In the genomic region with DNA sequence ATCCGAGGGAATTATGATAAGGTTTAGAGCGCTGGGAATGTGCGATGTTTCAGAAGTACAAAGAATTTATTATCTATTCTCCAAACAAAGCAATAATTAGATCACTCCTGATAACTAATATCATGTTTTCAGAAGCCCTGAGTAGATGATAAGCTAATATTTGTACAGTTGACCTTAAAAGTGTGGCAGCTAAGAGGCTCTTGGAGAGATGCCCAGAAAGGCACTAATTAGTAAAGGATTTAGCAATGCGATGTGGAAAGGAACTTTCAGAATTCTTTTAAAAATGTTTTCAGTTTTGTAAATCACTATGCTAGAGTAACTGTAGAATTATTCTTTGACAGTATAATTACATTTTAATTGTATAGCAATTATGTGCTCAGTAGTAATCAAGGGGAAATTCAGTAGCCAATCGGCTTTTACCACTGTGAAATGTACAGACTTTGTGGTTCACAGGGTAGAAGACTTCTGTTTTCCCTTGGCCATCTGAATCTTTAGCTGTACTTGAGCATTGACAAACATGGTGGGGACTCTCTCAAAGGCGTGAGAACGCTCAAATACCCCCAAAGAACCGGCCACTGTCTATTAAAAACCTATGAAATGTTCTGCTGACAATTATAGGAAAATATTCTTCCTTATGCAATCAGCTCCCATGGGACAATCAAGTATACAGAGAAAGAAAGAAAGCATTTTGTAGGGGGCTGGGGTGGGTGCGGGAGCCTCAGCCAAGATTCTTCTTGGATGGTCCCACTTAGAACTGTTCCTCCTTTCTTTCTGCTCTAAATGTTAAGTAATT, we compare ENCODE assay signal across 13 cellular contexts.
DNase-seq lines count a peak whose midpoint lies in the region; ATAC-seq and TF ChIP-seq lines count a peak whose summit lies in the region.
"Had no signal": no experiment of that assay in that cellular context is flagged by ENCODE, and none has a peak within 500 bp of the region (broad histone marks: within the 10 kb centered on the region; RNA-seq: fewer than 3 reads in every experiment).

No MANE protein-coding gene starts in this region.

- no peaks in the 10 kb centered on the region for H3K27me3 ChIP-seq in upper lobe of right lung

- peaks cover 11% of the 10 kb centered on the region for H3K4me1 ChIP-seq in upper lobe of right lung

- H3K36me3 ChIP-seq in upper lobe of right lung, result no peaks in the 10 kb centered on the region

- DNase-seq in NCI-H524 (lab: John Stamatoyannopoulos, UW) (peak; percentile 11 to 51), NCI-H524 treated with DMSO at 0.1 percent for 48 hours (lab: John Stamatoyannopoulos, UW) (no peak), NCI-H345 treated with DMSO at 0.1 percent for 48 hours (lab: John Stamatoyannopoulos, UW; ENCODE audit: unreplicated experiment) (peak; percentile 3), fibroblast of mammary gland (ENCODE audit: low read depth) (peak; percentile 63), upper lobe of right lung (no peak), caudate nucleus (lab: John Stamatoyannopoulos, UW) (no peak)
- DNase-seq: NCI-H187 treated with DMSO at 0.1 percent for 48 hours; stimulated activated CD4-positive, alpha-beta T cell treated with anti-CD3 and anti-CD28 coated beads, Interleukin-2, amount 100 ng/mL, for 24 hours had no signal

- ATAC-seq in upper lobe of right lung (peak; percentile 41), HG03354 (IDR thresholded peaks at IDR 0.05; ENCODE audit: poor library complexity, severe bottlenecking, unreplicated experiment) (no peak), GM21619 (IDR thresholded peaks at IDR 0.05; ENCODE audit: unreplicated experiment) (no peak)
- ATAC-seq: A549, HCT116 had no signal

- intact Hi-C loops in upper lobe of right lung (cut with DNase I), result no loop called here

- H3K4me3 ChIP-seq in fibroblast of mammary gland (ENCODE audit: control insufficient read depth, low read depth, low read length), result no peak overlapping the region
- H3K4me3 ChIP-seq in upper lobe of right lung, result peak overlapping the region; percentile 14
- H3K4me3 ChIP-seq: A549 had no signal

- TF ChIP-seq CTCF in fibroblast of mammary gland (conservative IDR thresholded peaks at IDR 0.05; ENCODE audit: control insufficient read depth, insufficient read depth, low read depth, low read length) (no peak), upper lobe of right lung (IDR thresholded peaks at IDR 0.05) (no peak)

- no peaks in the 10 kb centered on the region for H3K9me3 ChIP-seq in upper lobe of right lung
- H3K9me3 ChIP-seq: A549 had no signal

- no peak overlapping the region for H3K27ac ChIP-seq in upper lobe of right lung
- no peak overlapping the region for H3K27ac ChIP-seq in caudate nucleus (ENCODE audit: low read depth, low read length)
- H3K27ac ChIP-seq: A549, HL-60 had no signal

Comparison
In these comparisons a context has a peak if more than half of its experiments do, and no peak if none do; other contexts are left out.
1. DNase-seq: peak in NCI-H524 (2 of 2), NCI-H345 treated with DMSO at 0.1 percent for 48 hours (single experiment) and fibroblast of mammary gland (single experiment); none in NCI-H524 treated with DMSO at 0.1 percent for 48 hours (single experiment), upper lobe of right lung (single experiment) and caudate nucleus (0 of 61).